ENCODE assay signal across 16 cellular contexts in the genomic region with DNA sequence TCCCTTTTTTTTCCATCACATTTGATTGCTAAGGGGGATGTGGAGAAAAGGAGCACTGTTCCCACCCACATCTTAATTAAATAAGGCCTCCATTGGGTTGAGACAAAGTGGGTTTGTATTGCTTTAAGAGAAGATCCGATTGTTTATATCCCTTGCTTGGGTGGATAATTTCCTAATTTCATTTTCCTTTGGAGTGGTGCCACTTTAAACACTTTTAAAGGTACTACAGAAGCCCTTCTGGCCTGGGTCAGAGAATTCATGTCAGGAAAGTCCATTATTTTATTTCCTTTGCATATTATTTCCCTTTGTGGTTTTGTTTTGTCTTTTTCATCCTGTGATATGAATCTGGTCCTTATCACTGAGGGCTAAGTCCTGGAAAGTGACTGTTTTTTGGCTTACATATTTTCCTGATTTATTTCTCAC. TPM values are rescaled to one million over a fixed set of nuclear protein-coding genes. Genes with fewer than 3 reads are reported as not detected.
DNase-seq lines count a peak whose midpoint lies in the region; ATAC-seq and TF ChIP-seq lines count a peak whose summit lies in the region.
"Had no signal": no experiment of that assay in that cellular context is flagged by ENCODE, and none has a peak within 500 bp of the region (broad histone marks: within the 10 kb centered on the region; RNA-seq: fewer than 3 reads in every experiment).

No MANE protein-coding gene starts in this region.

- no peak for TF ChIP-seq CTCF in GM20000 (IDR thresholded peaks at IDR 0.05; ENCODE audit: extremely low read depth, missing control alignments)

- no peak for ATAC-seq in GM18907 (IDR thresholded peaks at IDR 0.05; ENCODE audit: unreplicated experiment)
- ATAC-seq in GM21825 (IDR thresholded peaks at IDR 0.05; ENCODE audit: unreplicated experiment), result no peak
- ATAC-seq: effector memory CD8-positive, alpha-beta T cell had no signal

- DNase-seq in DMS79 treated with DMSO at 0.1 percent for 48 hours (lab: John Stamatoyannopoulos, UW) (peak; percentile 32), NCI-H526 (lab: John Stamatoyannopoulos, UW) (peak; percentile 39 to 47), dermis blood vessel endothelial cell (peak; percentile 64), lung microvascular endothelial cell (ENCODE audit: low read depth in 2 of 2) (peak; percentile 59 to 78), GM20000 (ENCODE audit: low spot score) (no peak)
- DNase-seq: activated CD4-positive, CD25-positive, alpha-beta regulatory T cell; AML-193; caudate nucleus; COR-L47; effector memory CD8-positive, alpha-beta T cell; kidney glomerular epithelial cell; NCI-H2171 treated with DMSO at 0.1 percent for 48 hours; NK-92 treated with Interleukin-12 subunit alpha and Interleukin-12 subunit beta, amount 100 ng/mL, for 24 hours; stimulated activated CD4-positive, alpha-beta T cell treated with anti-CD3 and anti-CD28 coated beads, Interleukin-2, amount 100 ng/mL, for 24 hours had no signal

RNA-seq across cellular contexts. Expression of gene PHACTR2, which starts 56.9 kb away (rescaled TPM):
- total RNA-seq in dermis blood vessel endothelial cell, result 199 and 230 TPM in 2 replicates
- 145 and 207 TPM in 2 replicates for total RNA-seq in lung microvascular endothelial cell
